Comparison of ENCODE assay signal across 14 cellular contexts in genomic region chr6:4781426-4781825, GRCh38. TPM values are rescaled to one million over a fixed set of nuclear protein-coding genes. Genes with fewer than 3 reads are reported as not detected.
A peak's percentile ranks its signal among the peaks of the same experiment; 100 is the strongest.
DNase-seq lines count a peak whose midpoint lies in the region; ATAC-seq, FAIRE-seq and TF ChIP-seq lines count a peak whose summit lies in the region.
"Had no signal": no experiment of that assay in that cellular context is flagged by ENCODE, and none has a peak within 500 bp of the region (broad histone marks: within the 10 kb centered on the region; RNA-seq: fewer than 3 reads in every experiment).

No MANE protein-coding gene starts in this region.

- no peak overlapping the region for H2BK5ac ChIP-seq in trophoblast cell (ENCODE audit: low read depth, low read length, poor library complexity)

- no peak overlapping the region for H3K4me3 ChIP-seq in trophoblast cell (ENCODE audit: low read depth, low read length)
- H3K4me3 ChIP-seq: esophagus squamous epithelium, left lung, sigmoid colon had no signal

- H4K12ac ChIP-seq in trophoblast cell (ENCODE audit: low read depth, low read length), result no peak overlapping the region

- peak overlapping the region; percentile 83 for H3K4ac ChIP-seq in trophoblast cell (ENCODE audit: low read depth, low read length)

- no peak overlapping the region for H3K18ac ChIP-seq in trophoblast cell (ENCODE audit: low read length)

- DNase-seq in GM12891 (ENCODE audit: insufficient read length, low spot score) (no peak), T-helper 17 cell (no peak), trophoblast cell (peak in 1 of 2 donors; percentile 62)
- DNase-seq in activated CD4-positive, alpha-beta T cell treated with anti-CD3 and anti-CD28 coated beads for 36 hours, result no peak
- DNase-seq: COR-L47, esophagus squamous epithelium, hippocampal formation, left lung, NCI-H2081, sigmoid colon, WERI-Rb-1 had no signal

- H3K79me1 ChIP-seq in trophoblast cell (ENCODE audit: low read length), result peaks cover 4% of the 10 kb centered on the region

- H3K9me3 Mint-ChIP-seq in activated CD4-positive, alpha-beta T cell treated with anti-CD3 and anti-CD28 coated beads for 36 hours (ENCODE audit: low read depth), result peaks cover 21% of the 10 kb centered on the region

- no peaks in the 10 kb centered on the region for H3K27me3 Mint-ChIP-seq in T-helper 17 cell
- H3K27me3 Mint-ChIP-seq in activated CD4-positive, alpha-beta T cell treated with anti-CD3 and anti-CD28 coated beads for 36 hours, result no peaks in the 10 kb centered on the region

- peaks cover 38% of the 10 kb centered on the region for H3K4me1 Mint-ChIP-seq in T-helper 17 cell
- H3K4me1 Mint-ChIP-seq in activated CD4-positive, alpha-beta T cell treated with anti-CD3 and anti-CD28 coated beads for 36 hours, result peaks cover 67% of the 10 kb centered on the region

- H4K91ac ChIP-seq in trophoblast cell (ENCODE audit: low read depth, low read length), result no peak overlapping the region

- TF ChIP-seq POLR2A in GM12891 (IDR thresholded peaks at IDR 0.05; ENCODE audit: low read depth, low read length), result no peak

- H2AFZ ChIP-seq in trophoblast cell (ENCODE audit: insufficient read depth, low read length, poor library complexity), result no peak overlapping the region

- no peak overlapping the region for H3K9ac ChIP-seq in trophoblast cell (ENCODE audit: low read length)

- H3K23ac ChIP-seq in trophoblast cell (ENCODE audit: low read length), result no peak overlapping the region

- H4K8ac ChIP-seq in trophoblast cell (ENCODE audit: low read depth, low read length), result no peak overlapping the region

- no peak overlapping the region for H2BK120ac ChIP-seq in trophoblast cell (ENCODE audit: insufficient read depth, low read length, poor library complexity)

- peaks cover 18% of the 10 kb centered on the region for H3K79me2 ChIP-seq in trophoblast cell (ENCODE audit: control insufficient read depth, insufficient read depth, low read length, poor library complexity)

- H3K36me3 ChIP-seq in trophoblast cell (ENCODE audit: control insufficient read depth in 1 of 2, insufficient read depth in 2 of 2, low read length in 2 of 2), result peaks cover 0 to 2% of the 10 kb centered on the region in 2 experiments
- H3K36me3 ChIP-seq: esophagus squamous epithelium, left lung, sigmoid colon, WERI-Rb-1 had no signal

- peaks cover 8% of the 10 kb centered on the region in 2 experiments for H3K4me1 ChIP-seq in trophoblast cell (ENCODE audit: control insufficient read depth in 1 of 2, insufficient read depth in 2 of 2, low read length in 2 of 2)

- POLR2A ChIA-PET in activated CD4-positive, alpha-beta T cell treated with anti-CD3 and anti-CD28 coated beads for 36 hours (lab: Charles Lee), result no interaction called here

- peak overlapping the region; percentile 26 for H3K27ac ChIP-seq in trophoblast cell (ENCODE audit: low read depth, low read length)
- H3K27ac ChIP-seq: esophagus squamous epithelium, left lung, sigmoid colon, WERI-Rb-1 had no signal

- H3K4me3 Mint-ChIP-seq in T-helper 17 cell, result peak overlapping the region; percentile 21
- H3K4me3 Mint-ChIP-seq in activated CD4-positive, alpha-beta T cell treated with anti-CD3 and anti-CD28 coated beads for 36 hours, result no peak overlapping the region

- no peaks in the 10 kb centered on the region for H3K27me3 ChIP-seq in trophoblast cell (ENCODE audit: insufficient read depth, low read length)
- H3K27me3 ChIP-seq: esophagus squamous epithelium, left lung, sigmoid colon had no signal

- H3K9me3 ChIP-seq in T-helper 17 cell (ENCODE audit: control insufficient read depth, low read length, poor library complexity, severe bottlenecking) (no peaks in the 10 kb centered on the region), trophoblast cell (ENCODE audit: insufficient read depth, low read depth, low read length) (no peaks in the 10 kb centered on the region)
- H3K9me3 ChIP-seq: esophagus squamous epithelium, left lung had no signal

- intact Hi-C loops in activated CD4-positive, alpha-beta T cell treated with anti-CD3 and anti-CD28 coated beads for 36 hours (cut with DNase I, micrococcal nuclease), result loop anchor here in 1 of 2 experiments (1.0 to 2.0 kb wide), 2 partner anchors 9 to 19 kb away; no protein-coding TSS in a partner anchor

- no peak overlapping the region for H2AK5ac ChIP-seq in trophoblast cell (ENCODE audit: low read length)

- CTCF ChIA-PET in activated CD4-positive, alpha-beta T cell treated with anti-CD3 and anti-CD28 coated beads for 36 hours (lab: Charles Lee), result interaction anchor here (1.1 to 3.1 kb wide), 3 partner anchors 9 to 73 kb away, joined by 3 to 12 read pairs (median 5); no protein-coding TSS in a partner anchor

- H3K4me2 ChIP-seq in trophoblast cell (ENCODE audit: low read length), result no peak overlapping the region

- WGBS in trophoblast cell (ENCODE audit: extremely low coverage, insufficient coverage, insufficient read length), result no CpG with 5 or more reads among the region's 4 CpGs

- H3K14ac ChIP-seq in trophoblast cell (ENCODE audit: low read length), result no peak overlapping the region

- FAIRE-seq in GM12891 (lab: Jason Lieb, UNC), result peak; percentile 64

- no peak overlapping the region for H2BK12ac ChIP-seq in trophoblast cell (ENCODE audit: low read length)

- no peaks in the 10 kb centered on the region for H3K36me3 Mint-ChIP-seq in T-helper 17 cell (ENCODE audit: low read depth)
- H3K36me3 Mint-ChIP-seq in activated CD4-positive, alpha-beta T cell treated with anti-CD3 and anti-CD28 coated beads for 36 hours (ENCODE audit: low read depth), result peaks cover 22% of the 10 kb centered on the region

- H3K27ac Mint-ChIP-seq in T-helper 17 cell, result no peak overlapping the region
- H3K27ac Mint-ChIP-seq in activated CD4-positive, alpha-beta T cell treated with anti-CD3 and anti-CD28 coated beads for 36 hours, result no peak overlapping the region

- peak; percentile 35 for ATAC-seq in GM21576 (IDR thresholded peaks at IDR 0.05; ENCODE audit: unreplicated experiment)
- ATAC-seq in T-helper 17 cell, result no peak
- ATAC-seq in activated CD4-positive, alpha-beta T cell treated with anti-CD3 and anti-CD28 coated beads for 36 hours, result no peak
- no peak for ATAC-seq in GM18511 (IDR thresholded peaks at IDR 0.05; ENCODE audit: unreplicated experiment)
- no peak for ATAC-seq in GM19455 (IDR thresholded peaks at IDR 0.05; ENCODE audit: unreplicated experiment)
- ATAC-seq: left lung had no signal

TF ChIP-seq in GM12891, 5 proteins besides CTCF, POLR2A, EP300 and RAD21:
- peak; percentile 77 for TF ChIP-seq SPI1 (IDR thresholded peaks at IDR 0.05; ENCODE audit: low read depth, low read length)
- no peak for TF ChIP-seq POU2F2 (IDR thresholded peaks at IDR 0.05; ENCODE audit: low read depth, low read length)

RNA-seq across cellular contexts. Expression of gene CDYL, which starts 5.2 kb away (rescaled TPM):
- polyA plus RNA-seq in GM12891 (2012; ENCODE audit: low read depth, missing spikeins), result 11.3 TPM
- 10 to 100 TPM; 21.2 to 31.5 TPM for total RNA-seq in T-helper 17 cell
- polyA plus RNA-seq in trophoblast cell (2013), result 136 and 138 TPM in 2 replicates
- 10 to 100 TPM; 22.1 to 33.7 TPM for total RNA-seq in activated CD4-positive, alpha-beta T cell treated with anti-CD3 and anti-CD28 coated beads for 36 hours
